In genomic region chr5:177483042-177483441, GRCh38 we compare ENCODE assay signal across 30 cellular contexts. TPM values are rescaled to one million over a fixed set of nuclear protein-coding genes. Genes with fewer than 3 reads are reported as not detected.
A peak's percentile ranks its signal among the peaks of the same experiment; 100 is the strongest.
DNase-seq lines count a peak whose midpoint lies in the region; ATAC-seq, FAIRE-seq and TF ChIP-seq lines count a peak whose summit lies in the region.
"Had no signal": no experiment of that assay in that cellular context is flagged by ENCODE, and none has a peak within 500 bp of the region (broad histone marks: within the 10 kb centered on the region; RNA-seq: fewer than 3 reads in every experiment).

No MANE protein-coding gene starts in this region.

- no peak for TF ChIP-seq CTCF in H1 (IDR thresholded peaks at IDR 0.05; ENCODE audit: control extremely low read depth in 1 of 3, insufficient read depth in 1 of 3, low read depth in 1 of 3, low read length in 3 of 3)
- TF ChIP-seq CTCF in transverse colon (IDR thresholded peaks at IDR 0.05), result no peak
- no peak for TF ChIP-seq CTCF in BE2C (IDR thresholded peaks at IDR 0.05; ENCODE audit: low read depth, low read length)

- H2AK5ac ChIP-seq in H1 (ENCODE audit: low read depth, low read length), result no peak overlapping the region
- no peak overlapping the region for H2AK5ac ChIP-seq in neuronal stem cell (ENCODE audit: low read depth, low read length)

- POLR2A ChIA-PET in H1 (lab: Charles Lee; ENCODE audit: partially characterized antibody), result interaction anchor here (0.8 to 67.5 kb wide), 3 partner anchors 3 to 33 kb away, joined by 4 to 3349 read pairs (median 3349); partner anchors contain the start of genes DBN1, DOK3, PDLIM7 and PRR7

- 93% methylated on average over 9 of the region's 9 CpGs; no CpG with 5 or more reads in 1 of the 2 experiments for WGBS in H1 (ENCODE audit: extremely low coverage in 1 of 2, insufficient coverage in 1 of 2, insufficient read length in 1 of 2, insufficient replicate concordance in 2 of 2, low coverage in 1 of 2, low lambda C conversion rate in 2 of 2, missing lambda C conversion rate in 1 of 2), 2 experiments
- WGBS in neuronal stem cell (ENCODE audit: extremely low coverage in 2 of 2, insufficient read length in 2 of 2, insufficient replicate concordance in 1 of 2), 2 donors, result no CpG with 5 or more reads among the region's 9 CpGs
- WGBS in transverse colon (ENCODE audit: low coverage in 1 of 2), 2 donors, result 97 to 100% methylated on average over 2 to 9 of the region's 9 CpGs

- no peaks in the 10 kb centered on the region for H3K36me3 Mint-ChIP-seq in T-helper 17 cell (ENCODE audit: low read depth)
- H3K36me3 Mint-ChIP-seq: natural killer cell had no signal

- H3K4ac ChIP-seq in H1 (replicated peaks; ENCODE audit: insufficient read length, low read depth, low read length) (no peak overlapping the region), neuronal stem cell (ENCODE audit: low read length) (no peak overlapping the region)

- H3K4me1 ChIP-seq in H1 (replicated peaks in 1 of 4; ENCODE audit: control insufficient read depth in 3 of 4, insufficient read depth in 4 of 4, low read length in 3 of 4) (no peaks in the 10 kb centered on the region; a peak in 1 of 7 replicates), neuronal stem cell (ENCODE audit: control insufficient read depth in 2 of 2, insufficient read depth in 1 of 2, low read depth in 1 of 2, low read length in 2 of 2) (peaks cover 0 to 7% of the 10 kb centered on the region in 2 donors), transverse colon (peaks cover 16 to 42% (median 24%) of the 10 kb centered on the region in 4 donors), BE2C (peaks cover 17% of the 10 kb centered on the region)

- no peak overlapping the region for H3K56ac ChIP-seq in H1 (replicated peaks; ENCODE audit: insufficient read length, low read depth, low read length)

- TF ChIP-seq POLR2A in H1 (IDR thresholded peaks at IDR 0.05; ENCODE audit: control extremely low read depth in 1 of 2, low read depth in 2 of 2, low read length in 2 of 2), result no peak
- TF ChIP-seq POLR2A in transverse colon (IDR thresholded peaks at IDR 0.05), result no peak

- H3K4me2 ChIP-seq in H1 (ENCODE audit: insufficient read depth in 1 of 2, low read depth in 2 of 2, low read length in 2 of 2) (no peak overlapping the region), neuronal stem cell (ENCODE audit: insufficient read depth, low read length, poor library complexity, severe bottlenecking) (no peak overlapping the region)
- H3K4me2 ChIP-seq: hepatocyte had no signal

- H3K4me3 Mint-ChIP-seq in T-helper 17 cell, result no peak overlapping the region
- H3K4me3 Mint-ChIP-seq: activated naive CD8-positive, alpha-beta T cell treated with anti-CD3 and anti-CD28 coated beads, Interleukin-2, amount 10 ng/mL, durations not matched to agents 7 days and 5 days; endodermal cell; natural killer cell; stimulated activated naive B cell treated with anti-CD40 and anti-IgM and Interleukin-4, amounts not matched to agents 10 μg/mL and 1 μg/mL and 100 μg/mL, for 72 hours had no signal

- in situ Hi-C loops in transverse colon (cut with MboI; ENCODE audit: low pct_ligation_motif_present in 1 of 4, low pct_unique_long_range_greater_than_20kb in 1 of 4, low sequenced_read_pairs in 3 of 4), result no loop called here

- intact Hi-C loops in transverse colon (cut with DNase I; ENCODE audit: low total_unique reads), result no loop called here

- peaks cover 2% of the 10 kb centered on the region; the same call in 1 of the 2 replicates for H3K79me1 ChIP-seq in H1 (ENCODE audit: low read depth, low read length)
- peaks cover 12% of the 10 kb centered on the region for H3K79me1 ChIP-seq in neuronal stem cell (ENCODE audit: low read depth, low read length)

- H2BK15ac ChIP-seq in H1 (ENCODE audit: low read length) (no peak overlapping the region), neuronal stem cell (ENCODE audit: low read length) (no peak overlapping the region)

- H3K14ac ChIP-seq in H1 (ENCODE audit: insufficient read length), result no peak overlapping the region
- H3K14ac ChIP-seq in neuronal stem cell (ENCODE audit: low read length), result no peak overlapping the region

- no peaks in the 10 kb centered on the region for H3K27me3 Mint-ChIP-seq in T-helper 17 cell
- H3K27me3 Mint-ChIP-seq: activated naive CD8-positive, alpha-beta T cell treated with anti-CD3 and anti-CD28 coated beads, Interleukin-2, amount 10 ng/mL, durations not matched to agents 7 days and 5 days; stimulated activated naive B cell treated with anti-CD40 and anti-IgM and Interleukin-4, amounts not matched to agents 10 μg/mL and 1 μg/mL and 100 μg/mL, for 72 hours had no signal

- peaks cover 10% of the 10 kb centered on the region for H3K4me1 Mint-ChIP-seq in T-helper 17 cell
- H3K4me1 Mint-ChIP-seq: endodermal cell had no signal

- H3K27ac Mint-ChIP-seq in T-helper 17 cell, result peak overlapping the region; percentile 47
- H3K27ac Mint-ChIP-seq: activated naive CD8-positive, alpha-beta T cell treated with anti-CD3 and anti-CD28 coated beads, Interleukin-2, amount 10 ng/mL, durations not matched to agents 7 days and 5 days; endodermal cell; natural killer cell had no signal

- no peaks in the 10 kb centered on the region for H3K79me2 ChIP-seq in H1 (ENCODE audit: control insufficient read depth in 1 of 2, insufficient read depth in 2 of 2, low read length in 2 of 2)
- H3K79me2 ChIP-seq: hepatocyte had no signal

- no peak overlapping the region for H2BK12ac ChIP-seq in H1 (ENCODE audit: low read depth, low read length)
- no peak overlapping the region for H2BK12ac ChIP-seq in neuronal stem cell (ENCODE audit: low read length)

- H4K8ac ChIP-seq in H1 (ENCODE audit: extremely low read depth, insufficient read depth, low read length) (no peak overlapping the region), neuronal stem cell (ENCODE audit: low read depth, low read length) (no peak overlapping the region)

- H2BK5ac ChIP-seq in H1 (ENCODE audit: low read depth, low read length) (no peak overlapping the region), neuronal stem cell (ENCODE audit: low read length) (peak overlapping the region; percentile 75)

- no peaks in the 10 kb centered on the region for H3K9me3 ChIP-seq in T-helper 17 cell (ENCODE audit: control insufficient read depth, low read length, poor library complexity, severe bottlenecking)
- no peaks in the 10 kb centered on the region for H3K9me3 ChIP-seq in H1 (ENCODE audit: insufficient read depth in 2 of 2, low read depth in 1 of 2, low read length in 1 of 2)
- peaks cover 0 to 4% of the 10 kb centered on the region in 2 donors for H3K9me3 ChIP-seq in neuronal stem cell (replicated peaks in 1 of 2; ENCODE audit: control insufficient read depth in 2 of 2, insufficient read depth in 1 of 2, low read depth in 1 of 2, low read length in 2 of 2)
- no peaks in the 10 kb centered on the region for H3K9me3 ChIP-seq in transverse colon
- no peaks in the 10 kb centered on the region for H3K9me3 ChIP-seq in BE2C
- H3K9me3 ChIP-seq: esophagus squamous epithelium, lower lobe of right lung, testis had no signal

- H2BK120ac ChIP-seq in H1 (replicated peaks; ENCODE audit: low read depth, low read length) (no peak overlapping the region), neuronal stem cell (ENCODE audit: low read depth, low read length) (no peak overlapping the region)

- H3K18ac ChIP-seq in H1 (ENCODE audit: extremely low read depth, low read length) (no peak overlapping the region), neuronal stem cell (ENCODE audit: low read length) (no peak overlapping the region)

- no peak overlapping the region for H4K5ac ChIP-seq in H1 (ENCODE audit: insufficient read length, low read depth, low read length)

- TF ChIP-seq EP300 in H1 (IDR thresholded peaks at IDR 0.05; ENCODE audit: borderline replicate concordance in 1 of 2, low read depth in 2 of 2, low read length in 2 of 2), result no peak
- no peak for TF ChIP-seq EP300 in transverse colon (IDR thresholded peaks at IDR 0.05; ENCODE audit: low read depth)

- FAIRE-seq in H1 (lab: Jason Lieb, UNC), result no peak
- FAIRE-seq: frontal cortex, GM12892 had no signal

- H3K9ac ChIP-seq in H1 (replicated peaks in 1 of 4; ENCODE audit: extremely low read depth in 1 of 4, low read depth in 3 of 4, low read length in 3 of 4) (no peak overlapping the region), neuronal stem cell (ENCODE audit: low read depth, low read length, poor library complexity) (no peak overlapping the region)

- peaks cover 5 to 11% of the 10 kb centered on the region in 2 experiments for H4K20me1 ChIP-seq in H1 (replicated peaks in 1 of 2; ENCODE audit: control insufficient read depth in 1 of 2, insufficient read depth in 2 of 2, low read length in 2 of 2)

- H4K91ac ChIP-seq in H1 (replicated peaks; ENCODE audit: insufficient read length, low read length) (no peak overlapping the region), neuronal stem cell (ENCODE audit: low read depth, low read length, poor library complexity) (no peak overlapping the region)

- H2AFZ ChIP-seq in H1 (ENCODE audit: low read length) (no peak overlapping the region), neuronal stem cell (ENCODE audit: low read length) (no peak overlapping the region)
- H2AFZ ChIP-seq: hepatocyte had no signal

- H2BK20ac ChIP-seq in H1 (ENCODE audit: low read length), result no peak overlapping the region

- H3K27me3 ChIP-seq in H1 (replicated peaks in 1 of 4; ENCODE audit: control insufficient read depth in 3 of 4, extremely low read depth in 1 of 4, insufficient read depth in 3 of 4, low read length in 3 of 4), result no peaks in the 10 kb centered on the region
- no peaks in the 10 kb centered on the region for H3K27me3 ChIP-seq in neuronal stem cell (ENCODE audit: control insufficient read depth in 3 of 3, insufficient read depth in 3 of 3, low read depth in 1 of 3, low read length in 3 of 3)
- H3K27me3 ChIP-seq in transverse colon, result no peaks in the 10 kb centered on the region
- H3K27me3 ChIP-seq in BE2C, result no peaks in the 10 kb centered on the region
- H3K27me3 ChIP-seq: esophagus squamous epithelium, hepatocyte, testis had no signal

- H3K27ac ChIP-seq in H1 (ENCODE audit: low read depth, low read length) (no peak overlapping the region), neuronal stem cell (replicated peaks; ENCODE audit: low read length) (no peak overlapping the region), transverse colon (peak overlapping the region in 3 of 4 donors; percentile 72 to 91 (median 82))
- H3K27ac ChIP-seq: hepatocyte, lower lobe of right lung, testis, VCaP had no signal

- H3K36me3 ChIP-seq in H1 (ENCODE audit: control insufficient read depth in 2 of 4, insufficient read depth in 4 of 4, low read length in 3 of 4) (peaks cover 10 to 38% (median 20%) of the 10 kb centered on the region in 4 experiments), neuronal stem cell (replicated peaks in 1 of 2; ENCODE audit: control insufficient read depth in 2 of 2, insufficient read depth in 2 of 2, low read length in 2 of 2) (peaks cover 59 to 83% of the 10 kb centered on the region in 2 donors), transverse colon (no peaks in the 10 kb centered on the region), BE2C (peaks cover 10% of the 10 kb centered on the region)

- H3K23ac ChIP-seq in H1 (ENCODE audit: insufficient read length) (no peak overlapping the region), neuronal stem cell (ENCODE audit: low read depth, low read length, poor library complexity) (peak overlapping the region; percentile 10)

- CTCF ChIA-PET in H1 (lab: Charles Lee; ENCODE audit: partially characterized antibody), result interaction anchor here (10.4 kb wide), 1 partner anchor 9 kb away, joined by 162 read pairs; the partner anchor contains the start of gene PDLIM7

- no peak overlapping the region for H3K4me3 ChIP-seq in H1 (ENCODE audit: extremely low read depth in 1 of 4, insufficient read depth in 2 of 4, low read depth in 3 of 4, low read length in 4 of 4)
- H3K4me3 ChIP-seq in neuronal stem cell (ENCODE audit: low read length in 2 of 2), result no peak overlapping the region
- H3K4me3 ChIP-seq in transverse colon, result no peak overlapping the region
- no peak overlapping the region for H3K4me3 ChIP-seq in BE2C (ENCODE audit: low read depth, low read length)
- H3K4me3 ChIP-seq: esophagus squamous epithelium, hepatocyte, lower lobe of right lung, testis had no signal

- DNase-seq in T-helper 17 cell, result no peak
- no peak for DNase-seq in H1 (ENCODE audit: low read depth in 1 of 2, low spot score in 2 of 2)
- DNase-seq in neuronal stem cell (ENCODE audit: low spot score), result no peak
- DNase-seq in transverse colon, result no peak
- no peak for DNase-seq in BE2C
- DNase-seq: activated CD4-positive, alpha-beta T cell treated with anti-CD3 and anti-CD28 coated beads for 4 hours; activated gamma-delta T cell; activated naive CD8-positive, alpha-beta T cell treated with anti-CD3 and anti-CD28 coated beads, Interleukin-2, amount 10 ng/mL, durations not matched to agents 7 days and 5 days; activated T-cell treated with anti-CD3 and anti-CD28 coated beads, Interleukin-2, amount 50 U/mL, for 1 hour; aorta; C1 segment of cervical spinal cord; caudate nucleus; COR-L47; dermis blood vessel endothelial cell; DMS53; endodermal cell; esophagus squamous epithelium; lower lobe of right lung; natural killer cell; NCI-H748 treated with DMSO at 0.1 percent for 48 hours; SHP77; stimulated activated naive B cell treated with anti-CD40 and anti-IgM and Interleukin-4, amounts not matched to agents 10 μg/mL and 1 μg/mL and 100 μg/mL, for 72 hours; testis had no signal

- ATAC-seq in T-helper 17 cell, result no peak
- no peak for ATAC-seq in GM18519 (IDR thresholded peaks at IDR 0.05; ENCODE audit: low FRiP score, unreplicated experiment)
- no peak for ATAC-seq in HG03442 (IDR thresholded peaks at IDR 0.05; ENCODE audit: unreplicated experiment)
- ATAC-seq: lower lobe of right lung; natural killer cell; Panc1; stimulated activated naive B cell treated with anti-CD40 and anti-IgM and Interleukin-4, amounts not matched to agents 10 μg/mL and 1 μg/mL and 100 μg/mL, for 72 hours had no signal

- H3K23me2 ChIP-seq in H1 (ENCODE audit: low read depth, low read length), result no peaks in the 10 kb centered on the region

- no peak for TF ChIP-seq RAD21 in H1 (IDR thresholded peaks at IDR 0.05 in 1 of 2, conservative IDR thresholded peaks at IDR 0.05 in 1 of 2; ENCODE audit: low read depth in 2 of 2, low read length in 2 of 2)

RNA-seq across cellular contexts. Expression of gene DBN1, which starts 9.6 kb away (rescaled TPM):
- 1 to 10 TPM; 1.2 to 5.0 TPM for total RNA-seq in T-helper 17 cell
- 325 and 333 TPM in 2 replicates for total RNA-seq in H1 (2021; fragmentation: NEBNext Ultra II Directional; extraction: Animal tissue kit (Norgen Biotek cat#: 25700))
- 168 and 250 TPM in 2 replicates for polyA plus RNA-seq in H1 (2011; rRNA removed)
- 212 TPM for polyA plus RNA-seq in H1 (2011; cell fraction: cytosol; rRNA removed)
- 1,074 TPM for polyA plus RNA-seq in H1 (2011; cell fraction: nucleus; rRNA removed)
- polyA plus RNA-seq in H1 (2012, experiment 1 of 2), result 188 to 314 TPM (median 284 TPM) in 4 replicates
- 241 TPM for polyA plus RNA-seq in H1 (2012, experiment 2 of 2)
- polyA plus RNA-seq in H1 (2013, experiment 1 of 2), result 332 TPM
- 350 TPM for polyA plus RNA-seq in H1 (2013, experiment 2 of 2)
- polyA minus RNA-seq in H1 (2011; rRNA and poly(A)+ RNA removed), result 120 and 154 TPM in 2 replicates
- 133 TPM for polyA minus RNA-seq in H1 (2011; cell fraction: cytosol; rRNA and poly(A)+ RNA removed)
- polyA minus RNA-seq in H1 (2011; cell fraction: nucleus; rRNA and poly(A)+ RNA removed), result 288 TPM
- 205 TPM for polyA plus RNA-seq in neuronal stem cell (2013, experiment 1 of 2)
- 197 TPM for polyA plus RNA-seq in neuronal stem cell (2013, experiment 2 of 2)
- 100 to 1,000 TPM in 1 of 4 donors, 10 to 100 TPM in 3; 10.1 to 201 (median 17.4) TPM for total RNA-seq in transverse colon
- 454 TPM for polyA plus RNA-seq in BE2C (2012; ENCODE audit: insufficient read depth, insufficient read length, low read depth)

RNA-seq across cellular contexts. Expression of gene PDLIM7, which starts 14.4 kb away (rescaled TPM):
- total RNA-seq in T-helper 17 cell (10 to 100 TPM in 1 of 2 donors, 1 to 10 TPM in 1; 6.8 to 16.2 TPM), transverse colon (100 to 1,000 TPM in 1 of 4 donors, 10 to 100 TPM in 3; 52.6 to 256 (median 78.6) TPM)
- 86.7 and 94.2 TPM in 2 replicates for total RNA-seq in H1 (2021; fragmentation: NEBNext Ultra II Directional; extraction: Animal tissue kit (Norgen Biotek cat#: 25700))
- polyA plus RNA-seq in H1 (2011; rRNA removed), result 67.3 and 118 TPM in 2 replicates
- polyA plus RNA-seq in H1 (2011; cell fraction: cytosol; rRNA removed), result 69.8 TPM
- polyA plus RNA-seq in H1 (2011; cell fraction: nucleus; rRNA removed), result 396 TPM
- polyA plus RNA-seq in H1 (2012, experiment 1 of 2), result 66.9 to 114 TPM (median 104 TPM) in 4 replicates
- 72.7 TPM for polyA plus RNA-seq in H1 (2012, experiment 2 of 2)
- 55.8 TPM for polyA plus RNA-seq in H1 (2013, experiment 1 of 2)
- polyA plus RNA-seq in H1 (2013, experiment 2 of 2), result 54.4 TPM
- polyA minus RNA-seq in H1 (2011; rRNA and poly(A)+ RNA removed), result 22.3 and 28.0 TPM in 2 replicates
- 53.7 TPM for polyA minus RNA-seq in H1 (2011; cell fraction: cytosol; rRNA and poly(A)+ RNA removed)
- 149 TPM for polyA minus RNA-seq in H1 (2011; cell fraction: nucleus; rRNA and poly(A)+ RNA removed)
- 206 TPM for polyA plus RNA-seq in neuronal stem cell (2013, experiment 1 of 2)
- polyA plus RNA-seq in neuronal stem cell (2013, experiment 2 of 2), result 193 TPM
- polyA plus RNA-seq in BE2C (2012; ENCODE audit: insufficient read depth, insufficient read length, low read depth), result 84.1 TPM

RNA-seq across cellular contexts. Expression of gene DOK3, which starts 26.6 kb away (rescaled TPM):
- 1 to 10 TPM; 5.1 to 8.0 TPM for total RNA-seq in T-helper 17 cell
- total RNA-seq in H1 (2021; fragmentation: NEBNext Ultra II Directional; extraction: Animal tissue kit (Norgen Biotek cat#: 25700)), result 6.4 and 8.6 TPM in 2 replicates
- 4.2 and 6.3 TPM in 2 replicates for polyA plus RNA-seq in H1 (2011; rRNA removed)
- 4.7 TPM for polyA plus RNA-seq in H1 (2011; cell fraction: cytosol; rRNA removed)
- polyA plus RNA-seq in H1 (2011; cell fraction: nucleus; rRNA removed), result 28.3 TPM
- 5.7 to 10.5 TPM (median 6.6 TPM) in 4 replicates for polyA plus RNA-seq in H1 (2012, experiment 1 of 2)
- 3.0 TPM for polyA plus RNA-seq in H1 (2012, experiment 2 of 2)
- polyA plus RNA-seq in H1 (2013, experiment 1 of 2), result 5.7 TPM
- 5.5 TPM for polyA plus RNA-seq in H1 (2013, experiment 2 of 2)
- polyA minus RNA-seq in H1 (2011; rRNA and poly(A)+ RNA removed), result 1.3 and 3.3 TPM in 2 replicates
- polyA minus RNA-seq in H1 (2011; cell fraction: cytosol; rRNA and poly(A)+ RNA removed), result 0.73 TPM
- polyA minus RNA-seq in H1 (2011; cell fraction: nucleus; rRNA and poly(A)+ RNA removed), result 7.3 TPM
- 1.2 TPM for polyA plus RNA-seq in neuronal stem cell (2013, experiment 1 of 2)
- 1.2 TPM for polyA plus RNA-seq in neuronal stem cell (2013, experiment 2 of 2)
- total RNA-seq in transverse colon, result 10 to 100 TPM in 2 of 4 donors, 1 to 10 TPM in 1, under 1 TPM in 1; 0.60 to 17.2 (median 7.8) TPM
- 33.9 TPM for polyA plus RNA-seq in BE2C (2012; ENCODE audit: insufficient read depth, insufficient read length, low read depth)

RNA-seq across cellular contexts. Expression of gene DDX41, which starts 33.7 kb away (rescaled TPM):
- total RNA-seq in T-helper 17 cell (10 to 100 TPM; 58.6 to 66.9 TPM), transverse colon (100 to 1,000 TPM in 2 of 4 donors, 10 to 100 TPM in 2; 96.5 to 170 (median 130) TPM)
- total RNA-seq in H1 (2021; fragmentation: NEBNext Ultra II Directional; extraction: Animal tissue kit (Norgen Biotek cat#: 25700)), result 101 and 102 TPM in 2 replicates
- 135 and 187 TPM in 2 replicates for polyA plus RNA-seq in H1 (2011; rRNA removed)
- 198 TPM for polyA plus RNA-seq in H1 (2011; cell fraction: cytosol; rRNA removed)
- polyA plus RNA-seq in H1 (2011; cell fraction: nucleus; rRNA removed), result 361 TPM
- polyA plus RNA-seq in H1 (2012, experiment 1 of 2), result 72.1 to 148 TPM (median 142 TPM) in 4 replicates
- polyA plus RNA-seq in H1 (2012, experiment 2 of 2), result 81.7 TPM
- 72.4 TPM for polyA plus RNA-seq in H1 (2013, experiment 1 of 2)
- polyA plus RNA-seq in H1 (2013, experiment 2 of 2), result 70.9 TPM
- polyA minus RNA-seq in H1 (2011; rRNA and poly(A)+ RNA removed), result 105 and 106 TPM in 2 replicates
- 142 TPM for polyA minus RNA-seq in H1 (2011; cell fraction: cytosol; rRNA and poly(A)+ RNA removed)
- polyA minus RNA-seq in H1 (2011; cell fraction: nucleus; rRNA and poly(A)+ RNA removed), result 80.9 TPM
- polyA plus RNA-seq in neuronal stem cell (2013, experiment 1 of 2), result 67.4 TPM
- 68.2 TPM for polyA plus RNA-seq in neuronal stem cell (2013, experiment 2 of 2)
- 914 TPM for polyA plus RNA-seq in BE2C (2012; ENCODE audit: insufficient read depth, insufficient read length, low read depth)

RNA-seq across cellular contexts. Expression of gene PRR7, which starts 36.4 kb away (rescaled TPM):
- total RNA-seq in T-helper 17 cell, result 10 to 100 TPM; 32.0 to 40.1 TPM
- total RNA-seq in H1 (2021; fragmentation: NEBNext Ultra II Directional; extraction: Animal tissue kit (Norgen Biotek cat#: 25700)), result 8.0 and 8.6 TPM in 2 replicates
- 11.8 and 23.1 TPM in 2 replicates for polyA plus RNA-seq in H1 (2011; rRNA removed)
- 11.7 TPM for polyA plus RNA-seq in H1 (2011; cell fraction: cytosol; rRNA removed)
- 12.5 TPM for polyA plus RNA-seq in H1 (2011; cell fraction: nucleus; rRNA removed)
- polyA plus RNA-seq in H1 (2012, experiment 1 of 2), result 0.79 to 4.9 TPM (median 4.9 TPM) in 4 replicates
- 2.8 TPM for polyA plus RNA-seq in H1 (2012, experiment 2 of 2)
- polyA plus RNA-seq in H1 (2013, experiment 1 of 2), result 5.2 TPM
- 4.9 TPM for polyA plus RNA-seq in H1 (2013, experiment 2 of 2)
- 0.12 and 0.13 TPM in 2 replicates for polyA minus RNA-seq in H1 (2011; rRNA and poly(A)+ RNA removed)
- 5.2 TPM for polyA minus RNA-seq in H1 (2011; cell fraction: cytosol; rRNA and poly(A)+ RNA removed)
- 7.5 TPM for polyA minus RNA-seq in H1 (2011; cell fraction: nucleus; rRNA and poly(A)+ RNA removed)
- 26.8 TPM for polyA plus RNA-seq in neuronal stem cell (2013, experiment 1 of 2)
- polyA plus RNA-seq in neuronal stem cell (2013, experiment 2 of 2), result 26.8 TPM
- total RNA-seq in transverse colon, result 1 to 10 TPM in 3 of 4 donors, not detected in 1; 2.1 to 5.0 (median 2.5) TPM
- 84.9 TPM for polyA plus RNA-seq in BE2C (2012; ENCODE audit: insufficient read depth, insufficient read length, low read depth)

Comparison
In these comparisons a context has a peak if more than half of its experiments do, and no peak if none do; other contexts are left out.
1. H3K27ac ChIP-seq: peak in transverse colon (3 of 4); none in H1 (single experiment) and neuronal stem cell (single experiment).